1 cellular context compared by ENCODE assay signal in the genomic region with DNA sequence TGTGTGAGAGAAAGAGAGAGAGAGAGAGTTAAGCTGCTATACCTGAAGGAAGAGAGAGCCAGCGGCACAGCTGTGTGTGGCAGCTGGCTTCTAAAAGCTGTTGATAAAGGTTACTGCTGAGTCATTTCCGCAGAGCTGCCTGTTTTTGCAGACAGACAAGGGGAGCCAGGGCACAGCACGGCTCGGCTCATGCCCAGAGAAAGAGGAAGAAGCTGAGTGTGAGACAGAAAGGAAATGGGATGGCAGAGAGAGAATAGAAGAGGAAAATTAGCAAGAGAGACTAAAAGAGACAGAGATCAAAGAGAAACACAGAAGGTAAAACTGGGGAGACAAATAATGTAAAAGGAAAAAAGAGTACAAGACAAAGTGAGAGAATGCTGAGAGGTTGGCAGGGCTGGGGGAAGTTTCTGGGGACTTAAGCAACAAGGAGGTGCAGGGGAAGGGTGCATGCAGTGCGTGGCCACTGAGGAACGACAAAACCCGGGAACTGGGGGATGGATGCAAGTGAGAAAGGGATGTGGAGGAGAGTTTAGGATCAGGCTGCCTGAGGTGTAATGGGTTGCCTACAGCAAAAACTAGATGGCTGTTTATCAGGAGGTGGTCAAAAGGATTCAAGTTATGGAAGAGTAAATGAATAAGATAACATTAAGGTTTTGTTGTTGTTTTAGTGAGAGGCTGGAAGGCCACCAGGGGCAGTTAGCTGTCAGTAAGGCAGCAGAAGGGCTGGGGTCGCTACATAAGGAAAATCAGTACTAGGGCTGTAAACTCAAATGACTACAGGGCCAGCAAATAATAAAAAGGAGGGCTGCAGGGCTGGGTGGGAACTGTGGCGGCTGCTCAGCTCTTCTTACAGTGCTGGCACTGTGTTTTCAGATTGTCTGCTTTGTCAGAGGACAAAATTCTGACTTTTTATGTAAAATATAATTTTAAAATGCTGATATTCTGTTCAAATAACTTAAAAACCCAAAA.
TF ChIP-seq lines count a peak whose summit lies in the region.

No MANE protein-coding gene starts in this region.

TF ChIP-seq in GM12878, 131 proteins besides CTCF, POLR2A, EP300 and RAD21 (continued from another document and continues in another):
- TF ChIP-seq, protein P1, sequence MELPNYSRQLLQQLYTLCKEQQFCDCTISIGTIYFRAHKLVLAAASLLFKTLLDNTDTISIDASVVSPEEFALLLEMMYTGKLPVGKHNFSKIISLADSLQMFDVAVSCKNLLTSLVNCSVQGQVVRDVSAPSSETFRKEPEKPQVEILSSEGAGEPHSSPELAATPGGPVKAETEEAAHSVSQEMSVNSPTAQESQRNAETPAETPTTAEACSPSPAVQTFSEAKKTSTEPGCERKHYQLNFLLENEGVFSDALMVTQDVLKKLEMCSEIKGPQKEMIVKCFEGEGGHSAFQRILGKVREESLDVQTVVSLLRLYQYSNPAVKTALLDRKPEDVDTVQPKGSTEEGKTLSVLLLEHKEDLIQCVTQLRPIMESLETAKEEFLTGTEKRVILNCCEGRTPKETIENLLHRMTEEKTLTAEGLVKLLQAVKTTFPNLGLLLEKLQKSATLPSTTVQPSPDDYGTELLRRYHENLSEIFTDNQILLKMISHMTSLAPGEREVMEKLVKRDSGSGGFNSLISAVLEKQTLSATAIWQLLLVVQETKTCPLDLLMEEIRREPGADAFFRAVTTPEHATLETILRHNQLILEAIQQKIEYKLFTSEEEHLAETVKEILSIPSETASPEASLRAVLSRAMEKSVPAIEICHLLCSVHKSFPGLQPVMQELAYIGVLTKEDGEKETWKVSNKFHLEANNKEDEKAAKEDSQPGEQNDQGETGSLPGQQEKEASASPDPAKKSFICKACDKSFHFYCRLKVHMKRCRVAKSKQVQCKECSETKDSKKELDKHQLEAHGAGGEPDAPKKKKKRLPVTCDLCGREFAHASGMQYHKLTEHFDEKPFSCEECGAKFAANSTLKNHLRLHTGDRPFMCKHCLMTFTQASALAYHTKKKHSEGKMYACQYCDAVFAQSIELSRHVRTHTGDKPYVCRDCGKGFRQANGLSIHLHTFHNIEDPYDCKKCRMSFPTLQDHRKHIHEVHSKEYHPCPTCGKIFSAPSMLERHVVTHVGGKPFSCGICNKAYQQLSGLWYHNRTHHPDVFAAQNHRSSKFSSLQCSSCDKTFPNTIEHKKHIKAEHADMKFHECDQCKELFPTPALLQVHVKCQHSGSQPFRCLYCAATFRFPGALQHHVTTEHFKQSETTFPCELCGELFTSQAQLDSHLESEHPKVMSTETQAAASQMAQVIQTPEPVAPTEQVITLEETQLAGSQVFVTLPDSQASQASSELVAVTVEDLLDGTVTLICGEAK (IDR thresholded peaks at IDR 0.05; ENCODE audit: borderline replicate concordance): peak; percentile 31; the same call in 1 of the 2 replicates
- TF ChIP-seq, protein P2, sequence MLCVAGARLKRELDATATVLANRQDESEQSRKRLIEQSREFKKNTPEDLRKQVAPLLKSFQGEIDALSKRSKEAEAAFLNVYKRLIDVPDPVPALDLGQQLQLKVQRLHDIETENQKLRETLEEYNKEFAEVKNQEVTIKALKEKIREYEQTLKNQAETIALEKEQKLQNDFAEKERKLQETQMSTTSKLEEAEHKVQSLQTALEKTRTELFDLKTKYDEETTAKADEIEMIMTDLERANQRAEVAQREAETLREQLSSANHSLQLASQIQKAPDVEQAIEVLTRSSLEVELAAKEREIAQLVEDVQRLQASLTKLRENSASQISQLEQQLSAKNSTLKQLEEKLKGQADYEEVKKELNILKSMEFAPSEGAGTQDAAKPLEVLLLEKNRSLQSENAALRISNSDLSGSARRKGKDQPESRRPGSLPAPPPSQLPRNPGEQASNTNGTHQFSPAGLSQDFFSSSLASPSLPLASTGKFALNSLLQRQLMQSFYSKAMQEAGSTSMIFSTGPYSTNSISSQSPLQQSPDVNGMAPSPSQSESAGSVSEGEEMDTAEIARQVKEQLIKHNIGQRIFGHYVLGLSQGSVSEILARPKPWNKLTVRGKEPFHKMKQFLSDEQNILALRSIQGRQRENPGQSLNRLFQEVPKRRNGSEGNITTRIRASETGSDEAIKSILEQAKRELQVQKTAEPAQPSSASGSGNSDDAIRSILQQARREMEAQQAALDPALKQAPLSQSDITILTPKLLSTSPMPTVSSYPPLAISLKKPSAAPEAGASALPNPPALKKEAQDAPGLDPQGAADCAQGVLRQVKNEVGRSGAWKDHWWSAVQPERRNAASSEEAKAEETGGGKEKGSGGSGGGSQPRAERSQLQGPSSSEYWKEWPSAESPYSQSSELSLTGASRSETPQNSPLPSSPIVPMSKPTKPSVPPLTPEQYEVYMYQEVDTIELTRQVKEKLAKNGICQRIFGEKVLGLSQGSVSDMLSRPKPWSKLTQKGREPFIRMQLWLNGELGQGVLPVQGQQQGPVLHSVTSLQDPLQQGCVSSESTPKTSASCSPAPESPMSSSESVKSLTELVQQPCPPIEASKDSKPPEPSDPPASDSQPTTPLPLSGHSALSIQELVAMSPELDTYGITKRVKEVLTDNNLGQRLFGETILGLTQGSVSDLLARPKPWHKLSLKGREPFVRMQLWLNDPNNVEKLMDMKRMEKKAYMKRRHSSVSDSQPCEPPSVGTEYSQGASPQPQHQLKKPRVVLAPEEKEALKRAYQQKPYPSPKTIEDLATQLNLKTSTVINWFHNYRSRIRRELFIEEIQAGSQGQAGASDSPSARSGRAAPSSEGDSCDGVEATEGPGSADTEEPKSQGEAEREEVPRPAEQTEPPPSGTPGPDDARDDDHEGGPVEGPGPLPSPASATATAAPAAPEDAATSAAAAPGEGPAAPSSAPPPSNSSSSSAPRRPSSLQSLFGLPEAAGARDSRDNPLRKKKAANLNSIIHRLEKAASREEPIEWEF (IDR thresholded peaks at IDR 0.05; ENCODE audit: insufficient replicate concordance, low read depth, low read length): peak; percentile 71
- TF ChIP-seq GABPA (IDR thresholded peaks at IDR 0.05; ENCODE audit: low read depth) (no peak; the same call in 1 of the 2 replicates), RAD51 (IDR thresholded peaks at IDR 0.05) (peak; percentile 38; the same call in 1 of the 2 replicates), JUND (IDR thresholded peaks at IDR 0.05; ENCODE audit: low read depth, low read length) (peak; percentile 88; the same call in 1 of the 2 replicates), GATAD2B (conservative IDR thresholded peaks at IDR 0.05; ENCODE audit: low read depth) (peak; percentile 68; the same call in 1 of the 2 replicates), RFX5 (IDR thresholded peaks at IDR 0.05; ENCODE audit: low read depth, low read length) (peak; percentile 67; the same call in 1 of the 2 replicates), MEF2B (IDR thresholded peaks at IDR 0.05; ENCODE audit: partially characterized antibody, poor library complexity, severe bottlenecking) (peak; percentile 53), NRF1 (conservative IDR thresholded peaks at IDR 0.05; ENCODE audit: low read depth, low read length) (no peak), MTA3 (IDR thresholded peaks at IDR 0.05; ENCODE audit: borderline replicate concordance, low read length) (no peak; the same call in 1 of the 2 replicates), MYB (IDR thresholded peaks at IDR 0.05; ENCODE audit: borderline replicate concordance, low read depth, low read length) (no peak; the same call in 1 of the 2 replicates), CREM (IDR thresholded peaks at IDR 0.05; ENCODE audit: low read depth) (peak; percentile 75; the same call in 1 of the 2 replicates), IKZF2 (IDR thresholded peaks at IDR 0.05) (peak; percentile 91 to 95), YBX1 (IDR thresholded peaks at IDR 0.05) (no peak; the same call in 1 of the 2 replicates), MTA2 (IDR thresholded peaks at IDR 0.05; ENCODE audit: low read depth) (peak; percentile 84), JUNB (IDR thresholded peaks at IDR 0.05) (peak; percentile 95), STAT1 (conservative IDR thresholded peaks at IDR 0.05) (no peak), TARDBP (IDR thresholded peaks at IDR 0.05; ENCODE audit: borderline replicate concordance) (no peak), CHD1 (IDR thresholded peaks at IDR 0.05; ENCODE audit: low read depth, low read length) (0 out of 2 replicates have a peak, but pooled peaks have one; percentile 67), PML (IDR thresholded peaks at IDR 0.05; ENCODE audit: low read length) (0 out of 2 replicates have a peak, but pooled peaks have one; percentile 65), SP1 (IDR thresholded peaks at IDR 0.05; ENCODE audit: low read depth, low read length) (no peak), ESRRA (IDR thresholded peaks at IDR 0.05; ENCODE audit: low read length) (no peak), NR2F1 (conservative IDR thresholded peaks at IDR 0.05) (peak; percentile 72), YY1 (IDR thresholded peaks at IDR 0.05; ENCODE audit: low read depth, low read length) (peak; percentile 43; the same call in 1 of the 2 replicates), MEF2A (IDR thresholded peaks at IDR 0.05; ENCODE audit: insufficient read depth, low read depth, low read length) (peak; percentile 57; the same call in 1 of the 2 replicates)
- TF ChIP-seq, protein P3, sequence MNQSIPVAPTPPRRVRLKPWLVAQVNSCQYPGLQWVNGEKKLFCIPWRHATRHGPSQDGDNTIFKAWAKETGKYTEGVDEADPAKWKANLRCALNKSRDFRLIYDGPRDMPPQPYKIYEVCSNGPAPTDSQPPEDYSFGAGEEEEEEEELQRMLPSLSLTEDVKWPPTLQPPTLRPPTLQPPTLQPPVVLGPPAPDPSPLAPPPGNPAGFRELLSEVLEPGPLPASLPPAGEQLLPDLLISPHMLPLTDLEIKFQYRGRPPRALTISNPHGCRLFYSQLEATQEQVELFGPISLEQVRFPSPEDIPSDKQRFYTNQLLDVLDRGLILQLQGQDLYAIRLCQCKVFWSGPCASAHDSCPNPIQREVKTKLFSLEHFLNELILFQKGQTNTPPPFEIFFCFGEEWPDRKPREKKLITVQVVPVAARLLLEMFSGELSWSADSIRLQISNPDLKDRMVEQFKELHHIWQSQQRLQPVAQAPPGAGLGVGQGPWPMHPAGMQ (IDR thresholded peaks at IDR 0.05; ENCODE audit: borderline replicate concordance): no peak
- TF ChIP-seq, protein P4, sequence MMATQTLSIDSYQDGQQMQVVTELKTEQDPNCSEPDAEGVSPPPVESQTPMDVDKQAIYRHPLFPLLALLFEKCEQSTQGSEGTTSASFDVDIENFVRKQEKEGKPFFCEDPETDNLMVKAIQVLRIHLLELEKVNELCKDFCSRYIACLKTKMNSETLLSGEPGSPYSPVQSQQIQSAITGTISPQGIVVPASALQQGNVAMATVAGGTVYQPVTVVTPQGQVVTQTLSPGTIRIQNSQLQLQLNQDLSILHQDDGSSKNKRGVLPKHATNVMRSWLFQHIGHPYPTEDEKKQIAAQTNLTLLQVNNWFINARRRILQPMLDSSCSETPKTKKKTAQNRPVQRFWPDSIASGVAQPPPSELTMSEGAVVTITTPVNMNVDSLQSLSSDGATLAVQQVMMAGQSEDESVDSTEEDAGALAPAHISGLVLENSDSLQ (IDR thresholded peaks at IDR 0.05): peak; percentile 85
- TF ChIP-seq, protein P5, sequence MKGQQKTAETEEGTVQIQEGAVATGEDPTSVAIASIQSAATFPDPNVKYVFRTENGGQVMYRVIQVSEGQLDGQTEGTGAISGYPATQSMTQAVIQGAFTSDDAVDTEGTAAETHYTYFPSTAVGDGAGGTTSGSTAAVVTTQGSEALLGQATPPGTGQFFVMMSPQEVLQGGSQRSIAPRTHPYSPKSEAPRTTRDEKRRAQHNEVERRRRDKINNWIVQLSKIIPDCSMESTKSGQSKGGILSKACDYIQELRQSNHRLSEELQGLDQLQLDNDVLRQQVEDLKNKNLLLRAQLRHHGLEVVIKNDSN (IDR thresholded peaks at IDR 0.05; ENCODE audit: borderline replicate concordance, extremely low read length, insufficient read depth, low read depth, low read length): no peak
- TF ChIP-seq, protein P6, sequence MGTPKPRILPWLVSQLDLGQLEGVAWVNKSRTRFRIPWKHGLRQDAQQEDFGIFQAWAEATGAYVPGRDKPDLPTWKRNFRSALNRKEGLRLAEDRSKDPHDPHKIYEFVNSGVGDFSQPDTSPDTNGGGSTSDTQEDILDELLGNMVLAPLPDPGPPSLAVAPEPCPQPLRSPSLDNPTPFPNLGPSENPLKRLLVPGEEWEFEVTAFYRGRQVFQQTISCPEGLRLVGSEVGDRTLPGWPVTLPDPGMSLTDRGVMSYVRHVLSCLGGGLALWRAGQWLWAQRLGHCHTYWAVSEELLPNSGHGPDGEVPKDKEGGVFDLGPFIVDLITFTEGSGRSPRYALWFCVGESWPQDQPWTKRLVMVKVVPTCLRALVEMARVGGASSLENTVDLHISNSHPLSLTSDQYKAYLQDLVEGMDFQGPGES (IDR thresholded peaks at IDR 0.05): no peak
- TF ChIP-seq, protein P7, sequence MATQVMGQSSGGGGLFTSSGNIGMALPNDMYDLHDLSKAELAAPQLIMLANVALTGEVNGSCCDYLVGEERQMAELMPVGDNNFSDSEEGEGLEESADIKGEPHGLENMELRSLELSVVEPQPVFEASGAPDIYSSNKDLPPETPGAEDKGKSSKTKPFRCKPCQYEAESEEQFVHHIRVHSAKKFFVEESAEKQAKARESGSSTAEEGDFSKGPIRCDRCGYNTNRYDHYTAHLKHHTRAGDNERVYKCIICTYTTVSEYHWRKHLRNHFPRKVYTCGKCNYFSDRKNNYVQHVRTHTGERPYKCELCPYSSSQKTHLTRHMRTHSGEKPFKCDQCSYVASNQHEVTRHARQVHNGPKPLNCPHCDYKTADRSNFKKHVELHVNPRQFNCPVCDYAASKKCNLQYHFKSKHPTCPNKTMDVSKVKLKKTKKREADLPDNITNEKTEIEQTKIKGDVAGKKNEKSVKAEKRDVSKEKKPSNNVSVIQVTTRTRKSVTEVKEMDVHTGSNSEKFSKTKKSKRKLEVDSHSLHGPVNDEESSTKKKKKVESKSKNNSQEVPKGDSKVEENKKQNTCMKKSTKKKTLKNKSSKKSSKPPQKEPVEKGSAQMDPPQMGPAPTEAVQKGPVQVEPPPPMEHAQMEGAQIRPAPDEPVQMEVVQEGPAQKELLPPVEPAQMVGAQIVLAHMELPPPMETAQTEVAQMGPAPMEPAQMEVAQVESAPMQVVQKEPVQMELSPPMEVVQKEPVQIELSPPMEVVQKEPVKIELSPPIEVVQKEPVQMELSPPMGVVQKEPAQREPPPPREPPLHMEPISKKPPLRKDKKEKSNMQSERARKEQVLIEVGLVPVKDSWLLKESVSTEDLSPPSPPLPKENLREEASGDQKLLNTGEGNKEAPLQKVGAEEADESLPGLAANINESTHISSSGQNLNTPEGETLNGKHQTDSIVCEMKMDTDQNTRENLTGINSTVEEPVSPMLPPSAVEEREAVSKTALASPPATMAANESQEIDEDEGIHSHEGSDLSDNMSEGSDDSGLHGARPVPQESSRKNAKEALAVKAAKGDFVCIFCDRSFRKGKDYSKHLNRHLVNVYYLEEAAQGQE (IDR thresholded peaks at IDR 0.05; ENCODE audit: low read depth, low read length): no peak
